1 cellular context compared by ENCODE assay signal in the genomic region with DNA sequence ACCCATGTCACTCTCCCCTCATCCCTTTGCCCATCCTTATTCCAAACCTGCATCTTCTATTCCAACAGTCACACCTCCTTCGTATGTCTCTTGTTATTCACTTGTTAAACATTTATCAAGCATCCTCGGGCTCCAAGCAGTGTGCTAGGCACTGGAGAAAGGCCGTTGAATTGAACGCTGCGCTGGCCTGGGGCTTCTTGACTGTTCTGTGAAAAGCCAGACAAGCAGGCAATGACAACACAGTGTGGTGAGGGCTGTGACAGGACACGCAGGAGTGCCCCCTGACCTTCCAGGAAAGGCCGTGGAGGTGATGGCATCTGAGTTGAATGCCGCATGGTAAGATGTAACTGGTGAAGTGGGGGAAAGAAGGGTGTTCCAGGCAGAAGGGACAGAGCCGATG.
TF ChIP-seq lines count a peak whose summit lies in the region.

No MANE protein-coding gene starts in this region.

TF ChIP-seq in IMR-90, 13 proteins besides CTCF, POLR2A, EP300 and RAD21 (continued from another document):
- TF ChIP-seq, protein P1, sequence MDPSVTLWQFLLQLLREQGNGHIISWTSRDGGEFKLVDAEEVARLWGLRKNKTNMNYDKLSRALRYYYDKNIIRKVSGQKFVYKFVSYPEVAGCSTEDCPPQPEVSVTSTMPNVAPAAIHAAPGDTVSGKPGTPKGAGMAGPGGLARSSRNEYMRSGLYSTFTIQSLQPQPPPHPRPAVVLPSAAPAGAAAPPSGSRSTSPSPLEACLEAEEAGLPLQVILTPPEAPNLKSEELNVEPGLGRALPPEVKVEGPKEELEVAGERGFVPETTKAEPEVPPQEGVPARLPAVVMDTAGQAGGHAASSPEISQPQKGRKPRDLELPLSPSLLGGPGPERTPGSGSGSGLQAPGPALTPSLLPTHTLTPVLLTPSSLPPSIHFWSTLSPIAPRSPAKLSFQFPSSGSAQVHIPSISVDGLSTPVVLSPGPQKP (IDR thresholded peaks at IDR 0.05; ENCODE audit: borderline replicate concordance, low read depth, low read length), result no peak
- TF ChIP-seq CHD1 (IDR thresholded peaks at IDR 0.05; ENCODE audit: low read depth, low read length) (no peak), NFE2L2 (IDR thresholded peaks at IDR 0.05; ENCODE audit: low read depth, low read length) (no peak), CEBPB (IDR thresholded peaks at IDR 0.05; ENCODE audit: low read depth, low read length) (no peak), BHLHE40 (IDR thresholded peaks at IDR 0.05; ENCODE audit: low read depth, low read length) (no peak)
